ENCODE assay signal across 1 cellular context in the genomic region with DNA sequence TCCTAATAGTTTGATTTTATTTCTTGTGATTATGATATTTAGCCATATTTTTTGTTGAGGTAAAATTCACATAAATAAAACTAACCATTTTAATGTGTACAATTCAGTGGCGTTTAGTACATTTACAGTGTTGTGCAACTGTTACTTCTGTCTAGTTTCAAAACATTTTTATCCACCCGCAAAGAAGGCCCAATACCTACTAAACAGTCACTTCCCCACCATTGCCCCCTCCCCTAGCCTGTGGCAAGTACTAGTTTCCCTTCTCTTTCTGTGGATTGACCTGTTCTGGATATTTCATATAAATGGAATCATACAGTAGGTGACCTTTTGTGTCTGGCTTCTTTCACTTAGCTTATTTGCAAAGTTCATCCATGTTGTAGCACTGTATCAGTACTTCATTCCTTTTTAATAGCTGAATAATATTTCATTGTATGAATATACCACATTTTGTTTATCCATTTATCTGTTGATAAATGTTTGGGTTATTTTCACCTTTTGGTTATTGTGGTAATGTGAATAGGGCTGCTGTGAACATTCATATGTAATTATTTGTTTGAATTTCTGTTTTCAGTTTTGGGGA.
TF ChIP-seq lines count a peak whose summit lies in the region.

No MANE protein-coding gene starts in this region.

TF ChIP-seq in A549, 52 proteins besides CTCF, POLR2A, EP300 and RAD21:
- TF ChIP-seq HOXA7 (CRISPR knock-in tag; IDR thresholded peaks at IDR 0.05) (no peak), TFCP2L1 (CRISPR knock-in tag; IDR thresholded peaks at IDR 0.05) (no peak), CEBPB (IDR thresholded peaks at IDR 0.05) (no peak), RFX5 (IDR thresholded peaks at IDR 0.05) (no peak), ZSCAN20 (CRISPR knock-in tag; IDR thresholded peaks at IDR 0.05) (no peak), JUN (IDR thresholded peaks at IDR 0.05) (no peak), FOXS1 (CRISPR knock-in tag; IDR thresholded peaks at IDR 0.05) (no peak), EHMT2 (IDR thresholded peaks at IDR 0.05; ENCODE audit: low read depth) (no peak), KDM1A (IDR thresholded peaks at IDR 0.05; ENCODE audit: low read depth) (no peak), FOSB (CRISPR knock-in tag; IDR thresholded peaks at IDR 0.05) (no peak), HDAC2 (IDR thresholded peaks at IDR 0.05) (no peak), SMC3 (IDR thresholded peaks at IDR 0.05) (no peak), EHF (CRISPR knock-in tag; IDR thresholded peaks at IDR 0.05) (no peak), NR3C1 (IDR thresholded peaks at IDR 0.05) (no peak)
- TF ChIP-seq, protein P1, sequence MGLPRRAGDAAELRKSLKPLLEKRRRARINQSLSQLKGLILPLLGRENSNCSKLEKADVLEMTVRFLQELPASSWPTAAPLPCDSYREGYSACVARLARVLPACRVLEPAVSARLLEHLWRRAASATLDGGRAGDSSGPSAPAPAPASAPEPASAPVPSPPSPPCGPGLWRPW (IDR thresholded peaks at IDR 0.05) = no peak
- TF ChIP-seq, protein P2, sequence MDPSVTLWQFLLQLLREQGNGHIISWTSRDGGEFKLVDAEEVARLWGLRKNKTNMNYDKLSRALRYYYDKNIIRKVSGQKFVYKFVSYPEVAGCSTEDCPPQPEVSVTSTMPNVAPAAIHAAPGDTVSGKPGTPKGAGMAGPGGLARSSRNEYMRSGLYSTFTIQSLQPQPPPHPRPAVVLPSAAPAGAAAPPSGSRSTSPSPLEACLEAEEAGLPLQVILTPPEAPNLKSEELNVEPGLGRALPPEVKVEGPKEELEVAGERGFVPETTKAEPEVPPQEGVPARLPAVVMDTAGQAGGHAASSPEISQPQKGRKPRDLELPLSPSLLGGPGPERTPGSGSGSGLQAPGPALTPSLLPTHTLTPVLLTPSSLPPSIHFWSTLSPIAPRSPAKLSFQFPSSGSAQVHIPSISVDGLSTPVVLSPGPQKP (IDR thresholded peaks at IDR 0.05; ENCODE audit: low read depth, low read length) = no peak
- TF ChIP-seq, protein P3, sequence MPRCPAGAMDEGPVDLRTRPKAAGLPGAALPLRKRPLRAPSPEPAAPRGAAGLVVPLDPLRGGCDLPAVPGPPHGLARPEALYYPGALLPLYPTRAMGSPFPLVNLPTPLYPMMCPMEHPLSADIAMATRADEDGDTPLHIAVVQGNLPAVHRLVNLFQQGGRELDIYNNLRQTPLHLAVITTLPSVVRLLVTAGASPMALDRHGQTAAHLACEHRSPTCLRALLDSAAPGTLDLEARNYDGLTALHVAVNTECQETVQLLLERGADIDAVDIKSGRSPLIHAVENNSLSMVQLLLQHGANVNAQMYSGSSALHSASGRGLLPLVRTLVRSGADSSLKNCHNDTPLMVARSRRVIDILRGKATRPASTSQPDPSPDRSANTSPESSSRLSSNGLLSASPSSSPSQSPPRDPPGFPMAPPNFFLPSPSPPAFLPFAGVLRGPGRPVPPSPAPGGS (IDR thresholded peaks at IDR 0.05) = no peak
